Comparison of ENCODE assay signal across 16 cellular contexts in the genomic region with DNA sequence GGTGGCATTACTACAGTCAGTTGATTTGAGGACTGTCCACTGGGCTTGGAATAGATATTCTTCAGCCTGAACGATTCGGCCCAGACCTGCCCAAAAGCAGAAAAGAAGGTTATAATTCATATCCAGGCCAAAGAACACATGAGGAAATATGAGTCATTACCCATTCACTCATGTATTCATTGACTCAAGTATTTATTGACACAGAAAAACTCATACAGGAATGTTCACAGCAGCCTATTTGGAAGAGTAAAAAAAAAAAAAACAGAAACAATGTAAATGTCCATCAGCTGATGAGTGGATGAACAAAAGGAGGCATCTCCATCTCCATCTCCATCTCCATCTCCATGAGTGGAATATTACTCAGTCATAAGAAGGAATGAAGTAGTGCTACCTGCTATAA. TPM values are rescaled to one million over a fixed set of nuclear protein-coding genes. Genes with fewer than 3 reads are reported as not detected.
A peak's percentile ranks its signal among the peaks of the same experiment; 100 is the strongest.
DNase-seq lines count a peak whose midpoint lies in the region; ATAC-seq, FAIRE-seq and TF ChIP-seq lines count a peak whose summit lies in the region.
"Had no signal": no experiment of that assay in that cellular context is flagged by ENCODE, and none has a peak within 500 bp of the region (broad histone marks: within the 10 kb centered on the region; RNA-seq: fewer than 3 reads in every experiment).

No MANE protein-coding gene starts in this region.

- intact Hi-C loops in mammary epithelial cell (cut with micrococcal nuclease): no loop called here
- intact Hi-C loops in natural killer cell (cut with micrococcal nuclease): no loop called here

- CTCF ChIA-PET in mammary epithelial cell (lab: Charles Lee; ENCODE audit: low non-redundant PET): no interaction called here

- H3K4me3 Mint-ChIP-seq in natural killer cell: no peak overlapping the region
- H3K4me3 Mint-ChIP-seq: activated naive CD4-positive, alpha-beta T cell treated with anti-CD3 and anti-CD28 coated beads, Interleukin-2, amount 50 U/mL, for 24 hours; T-helper 2 cell treated with Interferon-gamma antibody and Interleukin-4, amounts not matched to agents 5 μg/mL and 100 μg/mL, for 36 hours had no signal

- no peaks in the 10 kb centered on the region for H3K9me1 ChIP-seq in keratinocyte (ENCODE audit: control insufficient read depth, extremely low read depth, insufficient read depth, low read length)

- no peaks in the 10 kb centered on the region for H3K36me3 Mint-ChIP-seq in natural killer cell
- H3K36me3 Mint-ChIP-seq: activated naive CD4-positive, alpha-beta T cell treated with anti-CD3 and anti-CD28 coated beads, Interleukin-2, amount 50 U/mL, for 24 hours had no signal

- DNase-seq in AG08395 (ENCODE audit: low spot score) (peak; percentile 16), HT1080 (ENCODE audit: low read depth) (peak; percentile 87), mammary epithelial cell (peak; percentile 89), keratinocyte (ENCODE audit: low read depth, low spot score) (no peak), iPS-NIHi11 (ENCODE audit: low spot score) (no peak), natural killer cell (no peak)
- DNase-seq: activated CD8-positive, alpha-beta memory T cell treated with anti-CD3 and anti-CD28 coated beads for 24 hours; BE2C; dorsolateral prefrontal cortex; NCI-H2081 had no signal

- no TSS peak for BruUV-seq in mammary epithelial cell (replicated peaks; lab: Mats Ljungman, UMichigan)

- H2AFZ ChIP-seq in mammary epithelial cell (ENCODE audit: low read depth, low read length): no peak overlapping the region
- H2AFZ ChIP-seq in keratinocyte (ENCODE audit: control insufficient read depth, low read length): no peak overlapping the region

- H3K79me2 ChIP-seq in mammary epithelial cell (ENCODE audit: insufficient read depth, low read length) (no peaks in the 10 kb centered on the region), keratinocyte (ENCODE audit: control insufficient read depth, insufficient read depth, low read length) (no peaks in the 10 kb centered on the region)

- FAIRE-seq in keratinocyte (lab: Jason Lieb, UNC): peak; percentile 90

- H3K4me1 ChIP-seq in mammary epithelial cell (ENCODE audit: insufficient read depth, low read length) (peaks cover 10% of the 10 kb centered on the region), keratinocyte (ENCODE audit: control insufficient read depth, extremely low read depth, insufficient read depth, low read length) (peaks cover 8% of the 10 kb centered on the region)
- H3K4me1 ChIP-seq: BE2C, tibial nerve had no signal

- H3K4me3 ChIP-seq in mammary epithelial cell (replicated peaks in 1 of 3; ENCODE audit: insufficient read depth in 1 of 3, low read depth in 2 of 3, low read length in 3 of 3): no peak overlapping the region
- H3K4me3 ChIP-seq in keratinocyte (ENCODE audit: control insufficient read depth in 2 of 3, extremely low read depth in 1 of 3, insufficient read depth in 2 of 3, low read depth in 1 of 3, low read length in 3 of 3): no peak overlapping the region
- H3K4me3 ChIP-seq: dorsolateral prefrontal cortex, tibial nerve had no signal

- H3K9ac ChIP-seq in mammary epithelial cell (ENCODE audit: insufficient read depth, low read length) (no peak overlapping the region), keratinocyte (ENCODE audit: control insufficient read depth, extremely low read depth, insufficient read depth, low read length) (no peak overlapping the region)

- no peaks in the 10 kb centered on the region for H3K4me1 Mint-ChIP-seq in natural killer cell
- H3K4me1 Mint-ChIP-seq: activated naive CD4-positive, alpha-beta T cell treated with anti-CD3 and anti-CD28 coated beads, Interleukin-2, amount 50 U/mL, for 24 hours had no signal

- TF ChIP-seq CTCF in mammary epithelial cell (conservative IDR thresholded peaks at IDR 0.05 in 1 of 2, IDR thresholded peaks at IDR 0.05 in 1 of 2; ENCODE audit: extremely low read depth in 1 of 2, insufficient read depth in 1 of 2, low read depth in 1 of 2, low read length in 2 of 2): no peak
- TF ChIP-seq CTCF in keratinocyte (optimal IDR thresholded peaks at IDR 0.05 in 1 of 3, IDR thresholded peaks at IDR 0.05 in 1 of 3, conservative IDR thresholded peaks at IDR 0.05 in 1 of 3; ENCODE audit: extremely low read depth in 1 of 3, insufficient read depth in 2 of 3, low read length in 3 of 3): no peak
- TF ChIP-seq CTCF in natural killer cell (IDR thresholded peaks at IDR 0.05): no peak

- H3K36me3 ChIP-seq in mammary epithelial cell (ENCODE audit: insufficient read depth, low read length) (no peaks in the 10 kb centered on the region), keratinocyte (ENCODE audit: control insufficient read depth in 2 of 2, extremely low read depth in 1 of 2, insufficient read depth in 2 of 2, low read length in 2 of 2) (no peaks in the 10 kb centered on the region)
- H3K36me3 ChIP-seq: BE2C had no signal

- in situ Hi-C loops in mammary epithelial cell (cut with MboI; ENCODE audit: low sequenced_read_pairs in 2 of 2): no loop called here

- peak overlapping the region; percentile 64 for H3K4me2 ChIP-seq in mammary epithelial cell (ENCODE audit: insufficient read depth, low read depth, low read length)
- peak overlapping the region; percentile 54 for H3K4me2 ChIP-seq in keratinocyte (ENCODE audit: control insufficient read depth, extremely low read depth, insufficient read depth, low read depth, low read length)

- no peaks in the 10 kb centered on the region for H3K9me3 Mint-ChIP-seq in natural killer cell
- H3K9me3 Mint-ChIP-seq: activated naive CD4-positive, alpha-beta T cell treated with anti-CD3 and anti-CD28 coated beads, Interleukin-2, amount 50 U/mL, for 24 hours; T-helper 2 cell treated with Interferon-gamma antibody and Interleukin-4, amounts not matched to agents 5 μg/mL and 100 μg/mL, for 36 hours had no signal

- H3K27ac ChIP-seq in mammary epithelial cell (ENCODE audit: insufficient read depth, low read depth, low read length) (peak overlapping the region; percentile 20), keratinocyte (ENCODE audit: control insufficient read depth, insufficient read depth, low read length) (no peak overlapping the region)
- H3K27ac ChIP-seq: dorsolateral prefrontal cortex, tibial nerve had no signal

- ATAC-seq in natural killer cell (no peak), HG03442 (IDR thresholded peaks at IDR 0.05; ENCODE audit: unreplicated experiment) (no peak), HG03025 (IDR thresholded peaks at IDR 0.05; ENCODE audit: low FRiP score, unreplicated experiment) (no peak)

- no peak overlapping the region for H3K27ac Mint-ChIP-seq in natural killer cell
- H3K27ac Mint-ChIP-seq: activated naive CD4-positive, alpha-beta T cell treated with anti-CD3 and anti-CD28 coated beads, Interleukin-2, amount 50 U/mL, for 24 hours; T-helper 2 cell treated with Interferon-gamma antibody and Interleukin-4, amounts not matched to agents 5 μg/mL and 100 μg/mL, for 36 hours had no signal

- no peaks in the 10 kb centered on the region for H3K27me3 Mint-ChIP-seq in natural killer cell (ENCODE audit: low read depth in 2 of 2)
- H3K27me3 Mint-ChIP-seq: activated naive CD4-positive, alpha-beta T cell treated with anti-CD3 and anti-CD28 coated beads, Interleukin-2, amount 50 U/mL, for 24 hours had no signal

- 0% methylated on average over 2 of the region's 2 CpGs for WGBS in mammary epithelial cell (ENCODE audit: low coverage, missing lambda C conversion rate)

- H3K27me3 ChIP-seq in mammary epithelial cell (ENCODE audit: insufficient read depth, low read length) (no peaks in the 10 kb centered on the region), keratinocyte (ENCODE audit: control insufficient read depth, extremely low read depth, insufficient read depth, low read length) (no peaks in the 10 kb centered on the region)
- H3K27me3 ChIP-seq: BE2C, dorsolateral prefrontal cortex, tibial nerve had no signal

- dilution Hi-C loops in mammary epithelial cell (cut with HindIII; ENCODE audit: low sequenced_read_pairs) (no loop called here), keratinocyte (cut with MboI; ENCODE audit: extremely low pct_ligation_motif_present, low sequenced_read_pairs) (no loop called here)

- no peaks in the 10 kb centered on the region for H3K9me3 ChIP-seq in mammary epithelial cell (replicated peaks; ENCODE audit: insufficient read depth, low read length)
- H3K9me3 ChIP-seq in keratinocyte (ENCODE audit: control insufficient read depth, low read depth, low read length): no peaks in the 10 kb centered on the region
- H3K9me3 ChIP-seq: BE2C, tibial nerve had no signal

- no peaks in the 10 kb centered on the region for H4K20me1 ChIP-seq in mammary epithelial cell (ENCODE audit: insufficient read depth, low read length)
- H4K20me1 ChIP-seq in keratinocyte (ENCODE audit: control insufficient read depth, extremely low read depth, insufficient read depth, low read length): no peaks in the 10 kb centered on the region

RNA-seq across cellular contexts. Expression of a gene that starts 15.9 kb away (rescaled TPM):
- 0.13 TPM in 1 of 2 replicates, not detected in the other for total RNA-seq in HT1080 (2014; rRNA removed; shearing (Covaris generic))
- polyA plus RNA-seq in HT1080 (2015; cell fraction: cytosol; rRNA removed): 0.14 and 0.89 TPM in 2 replicates
- not detected in 2 replicates for polyA plus RNA-seq in HT1080 (2015; cell fraction: nucleus; rRNA removed)
- total RNA-seq in mammary epithelial cell (1 to 10 TPM in 1 of 2 donors, not detected in 1; 1.0 TPM), natural killer cell (1 to 10 TPM in 1 of 3 donors, under 1 TPM in 2; 0.47 to 1.1 (median 0.97) TPM)
- polyA plus RNA-seq in mammary epithelial cell (0.22 TPM), keratinocyte (0.15 to 0.31 TPM (median 0.24 TPM) in 3 replicates)
- polyA minus RNA-seq in mammary epithelial cell (not detected), keratinocyte (0.33 to 0.74 TPM in 2 of 3 replicates, not detected in the other)
- polyA plus RNA-seq in keratinocyte (2011; ENCODE audit: low read depth): 0.60 TPM
- polyA plus RNA-seq in keratinocyte (2011; cell fraction: cytosol; rRNA removed): 0.19 and 0.40 TPM in 2 replicates
- polyA plus RNA-seq in keratinocyte (2011; cell fraction: nucleus; rRNA removed): 0.12 and 0.15 TPM in 2 replicates
- polyA plus RNA-seq in keratinocyte (2012; ENCODE audit: low replicate concordance): 0.80 TPM in 1 of 2 replicates, not detected in the other
- not detected for polyA minus RNA-seq in keratinocyte (2011; cell fraction: cytosol; rRNA and poly(A)+ RNA removed)
- polyA minus RNA-seq in keratinocyte (2011; cell fraction: nucleus; rRNA and poly(A)+ RNA removed): not detected in 2 replicates
- total RNA-seq: myocyte had no signal

RNA-seq across cellular contexts. Expression of a gene that starts 16.4 kb away (rescaled TPM):
- total RNA-seq in HT1080 (2014; rRNA removed; shearing (Covaris generic)): 29.8 and 37.5 TPM in 2 replicates
- 56.5 and 64.1 TPM in 2 replicates for polyA plus RNA-seq in HT1080 (2015; cell fraction: cytosol; rRNA removed)
- 35.7 and 36.9 TPM in 2 replicates for polyA plus RNA-seq in HT1080 (2015; cell fraction: nucleus; rRNA removed)
- total RNA-seq in mammary epithelial cell (10 to 100 TPM; 51.9 to 73.0 TPM), natural killer cell (10 to 100 TPM; 44.2 to 54.5 (median 50.2) TPM)
- polyA plus RNA-seq in mammary epithelial cell (57.9 TPM), keratinocyte (31.5 to 47.3 TPM (median 44.1 TPM) in 3 replicates)
- polyA minus RNA-seq in mammary epithelial cell (11.8 TPM), keratinocyte (6.9 to 10.9 TPM (median 10.7 TPM) in 3 replicates)
- 78.2 TPM for polyA plus RNA-seq in keratinocyte (2011; ENCODE audit: low read depth)
- 39.6 and 55.7 TPM in 2 replicates for polyA plus RNA-seq in keratinocyte (2011; cell fraction: cytosol; rRNA removed)
- polyA plus RNA-seq in keratinocyte (2011; cell fraction: nucleus; rRNA removed): 29.5 and 30.2 TPM in 2 replicates
- polyA plus RNA-seq in keratinocyte (2012; ENCODE audit: low replicate concordance): 44.8 and 49.9 TPM in 2 replicates
- 24.0 TPM for polyA minus RNA-seq in keratinocyte (2011; cell fraction: cytosol; rRNA and poly(A)+ RNA removed)
- 5.2 and 6.4 TPM in 2 replicates for polyA minus RNA-seq in keratinocyte (2011; cell fraction: nucleus; rRNA and poly(A)+ RNA removed)

RNA-seq across cellular contexts. Expression of a gene that starts 23.1 kb away (rescaled TPM):
- total RNA-seq in HT1080 (2014; rRNA removed; shearing (Covaris generic)): 0.10 and 0.13 TPM in 2 replicates
- 0.72 and 1.3 TPM in 2 replicates for polyA plus RNA-seq in HT1080 (2015; cell fraction: cytosol; rRNA removed)
- 0.23 and 0.49 TPM in 2 replicates for polyA plus RNA-seq in HT1080 (2015; cell fraction: nucleus; rRNA removed)
- 1 to 10 TPM in 1 of 2 donors, under 1 TPM in 1; 0.66 to 1.8 TPM for total RNA-seq in mammary epithelial cell
- polyA plus RNA-seq in mammary epithelial cell: 0.08 TPM
- polyA minus RNA-seq in mammary epithelial cell: not detected
- 0.12 to 0.37 TPM (median 0.35 TPM) in 3 replicates for polyA plus RNA-seq in keratinocyte
- 2.5 TPM for polyA plus RNA-seq in keratinocyte (2011; ENCODE audit: low read depth)
- 0.13 and 0.75 TPM in 2 replicates for polyA plus RNA-seq in keratinocyte (2011; cell fraction: cytosol; rRNA removed)
- 1.1 and 1.2 TPM in 2 replicates for polyA plus RNA-seq in keratinocyte (2011; cell fraction: nucleus; rRNA removed)
- 0.42 and 2.0 TPM in 2 replicates for polyA plus RNA-seq in keratinocyte (2012; ENCODE audit: low replicate concordance)
- polyA minus RNA-seq in keratinocyte: 0.33 to 1.1 TPM in 2 of 3 replicates, not detected in the other
- not detected for polyA minus RNA-seq in keratinocyte (2011; cell fraction: cytosol; rRNA and poly(A)+ RNA removed)
- polyA minus RNA-seq in keratinocyte (2011; cell fraction: nucleus; rRNA and poly(A)+ RNA removed): 0.42 and 2.6 TPM in 2 replicates
- 1 to 10 TPM; 4.5 to 6.1 (median 5.0) TPM for total RNA-seq in natural killer cell

RNA-seq across cellular contexts. Expression of a gene that starts 59.3 kb away (rescaled TPM):
- 0.33 and 0.61 TPM in 2 replicates for total RNA-seq in HT1080 (2014; rRNA removed; shearing (Covaris generic))
- polyA plus RNA-seq in HT1080 (2015; cell fraction: cytosol; rRNA removed): 0.27 and 0.92 TPM in 2 replicates
- polyA plus RNA-seq in HT1080 (2015; cell fraction: nucleus; rRNA removed): 0.23 and 0.35 TPM in 2 replicates
- total RNA-seq in mammary epithelial cell (not detected), natural killer cell (under 1 TPM; 0.13 to 0.45 (median 0.39) TPM)
- polyA plus RNA-seq in mammary epithelial cell (0.03 TPM), keratinocyte (not detected in 3 replicates)
- polyA minus RNA-seq in mammary epithelial cell (not detected), keratinocyte (not detected in 3 replicates)
- not detected for polyA plus RNA-seq in keratinocyte (2011; ENCODE audit: low read depth)
- 0.01 TPM in 1 of 2 replicates, not detected in the other for polyA plus RNA-seq in keratinocyte (2011; cell fraction: cytosol; rRNA removed)
- polyA plus RNA-seq in keratinocyte (2011; cell fraction: nucleus; rRNA removed): not detected in 2 replicates
- polyA plus RNA-seq in keratinocyte (2012; ENCODE audit: low replicate concordance): 0.07 TPM in 1 of 2 replicates, not detected in the other
- polyA minus RNA-seq in keratinocyte (2011; cell fraction: cytosol; rRNA and poly(A)+ RNA removed): not detected
- polyA minus RNA-seq in keratinocyte (2011; cell fraction: nucleus; rRNA and poly(A)+ RNA removed): not detected in 2 replicates
- total RNA-seq: myocyte had no signal

Comparison
In these comparisons a context has a peak if more than half of its experiments do, and no peak if none do; other contexts are left out.
1. DNase-seq: peak in AG08395 (single experiment), HT1080 (single experiment) and mammary epithelial cell (single experiment); none in keratinocyte (single experiment), iPS-NIHi11 (single experiment) and natural killer cell (single experiment).